Comparison of ENCODE assay signal across 21 cellular contexts in genomic region chr1:52684545-52684944, GRCh38. TPM values are rescaled to one million over a fixed set of nuclear protein-coding genes. Genes with fewer than 3 reads are reported as not detected.
DNase-seq lines count a peak whose midpoint lies in the region; ATAC-seq, FAIRE-seq and TF ChIP-seq lines count a peak whose summit lies in the region.
"Had no signal": no experiment of that assay in that cellular context is flagged by ENCODE, and none has a peak within 500 bp of the region (broad histone marks: within the 10 kb centered on the region; RNA-seq: fewer than 3 reads in every experiment).

No MANE protein-coding gene starts in this region.

- FAIRE-seq in HepG2 (lab: Jason Lieb, UNC) (no peak), K562 (lab: Jason Lieb, UNC) (no peak)
- FAIRE-seq: D721Med, G401.6, GM12891 had no signal

- TF ChIP-seq EP300 in HepG2 (IDR thresholded peaks at IDR 0.05; ENCODE audit: low read depth in 2 of 2, low read length in 2 of 2): no peak
- TF ChIP-seq EP300 in HepG2 (CRISPR knock-in tag; IDR thresholded peaks at IDR 0.05; ENCODE audit: borderline replicate concordance): no peak
- no peak for TF ChIP-seq EP300 in K562 (IDR thresholded peaks at IDR 0.05; ENCODE audit: low read length)

- 100% methylated on average over 1 of the region's 1 CpG for WGBS in HepG2 (ENCODE audit: low lambda C conversion rate)
- WGBS in right lobe of liver (ENCODE audit: insufficient coverage, low coverage, low lambda C conversion rate, missing lambda C conversion rate): 100% methylated on average over 1 of the region's 1 CpG
- 88% methylated on average over 1 of the region's 1 CpG for WGBS in K562 (ENCODE audit: insufficient coverage, low coverage, missing lambda C conversion rate)

- peaks cover 31% of the 10 kb centered on the region for H3K36me3 Mint-ChIP-seq in T-helper 2 cell treated with Interferon-gamma antibody and Interleukin-4, amounts not matched to agents 5 μg/mL and 100 μg/mL, for 36 hours (ENCODE audit: low read depth)

- peaks cover 6% of the 10 kb centered on the region for H3K9me3 Mint-ChIP-seq in T-helper 2 cell treated with Interferon-gamma antibody and Interleukin-4, amounts not matched to agents 5 μg/mL and 100 μg/mL, for 36 hours
- H3K9me3 Mint-ChIP-seq: GM23338, H9 had no signal

- peak overlapping the region; percentile 21 for H3K27ac Mint-ChIP-seq in T-helper 2 cell treated with Interferon-gamma antibody and Interleukin-4, amounts not matched to agents 5 μg/mL and 100 μg/mL, for 36 hours
- H3K27ac Mint-ChIP-seq: GM23338, H9 had no signal

- no peaks in the 10 kb centered on the region for H3K9me1 ChIP-seq in K562 (ENCODE audit: control insufficient read depth, insufficient read depth, low read length)

- no peak overlapping the region for H3K4me3 Mint-ChIP-seq in T-helper 2 cell treated with Interferon-gamma antibody and Interleukin-4, amounts not matched to agents 5 μg/mL and 100 μg/mL, for 36 hours
- H3K4me3 Mint-ChIP-seq: GM23338, H9 had no signal

- H3K4me1 ChIP-seq in HepG2 (ENCODE audit: insufficient read depth, low read length): peaks cover 3% of the 10 kb centered on the region; the same call in 1 of the 2 replicates
- peaks cover 0 to 5% (median 3%) of the 10 kb centered on the region in 4 donors for H3K4me1 ChIP-seq in right lobe of liver
- no peaks in the 10 kb centered on the region; a peak in 1 of 5 replicates for H3K4me1 ChIP-seq in K562 (replicated peaks in 1 of 2; ENCODE audit: control insufficient read depth in 2 of 2, insufficient read depth in 2 of 2, low read length in 2 of 2)

- no peak for TF ChIP-seq POLR2A in HepG2 (IDR thresholded peaks at IDR 0.05; ENCODE audit: insufficient read depth in 1 of 2, low read depth in 2 of 2, low read length in 2 of 2)
- TF ChIP-seq POLR2A in right lobe of liver (IDR thresholded peaks at IDR 0.05): no peak
- TF ChIP-seq POLR2A in K562 (conservative IDR thresholded peaks at IDR 0.05): 0 out of 2 replicates have a peak, but pooled peaks have one; percentile 15

- CTCF ChIA-PET in HepG2 (lab: Yijun Ruan, JAX; ENCODE audit: low intra/inter-chr PET ratio, low total read pairs) (no interaction called here), K562 (lab: Yijun Ruan, JAX; ENCODE audit: low intra/inter-chr PET ratio) (interaction anchor here (0.6 to 0.9 kb wide), 2 partner anchors 11 to 318 kb away, joined by 3 read pairs; partner anchors contain the start of gene CC2D1B)

- H3K36me3 ChIP-seq in HepG2 (replicated peaks in 1 of 2; ENCODE audit: control insufficient read depth in 1 of 2, insufficient read depth in 2 of 2, low read length in 2 of 2): peaks cover 12 to 39% of the 10 kb centered on the region in 2 experiments
- peaks cover 0 to 21% (median 5%) of the 10 kb centered on the region in 4 donors for H3K36me3 ChIP-seq in right lobe of liver
- peaks cover 48% of the 10 kb centered on the region for H3K36me3 ChIP-seq in K562 (ENCODE audit: control insufficient read depth, insufficient read depth, low read length)

- TF ChIP-seq CTCF in HepG2 (CRISPR knock-in tag; IDR thresholded peaks at IDR 0.05): no peak
- TF ChIP-seq CTCF in right lobe of liver (IDR thresholded peaks at IDR 0.05): no peak
- no peak for TF ChIP-seq CTCF in K562 (IDR thresholded peaks at IDR 0.05 in 2 of 3, conservative IDR thresholded peaks at IDR 0.05 in 1 of 3; ENCODE audit: insufficient read depth in 2 of 3, low read depth in 1 of 3, low read length in 3 of 3)

- no peak for ATAC-seq in HepG2
- no peak for ATAC-seq in right lobe of liver
- ATAC-seq in K562: no peak
- ATAC-seq in HG02678 (IDR thresholded peaks at IDR 0.05; ENCODE audit: unreplicated experiment): no peak
- ATAC-seq: GM23338 had no signal

- no peaks in the 10 kb centered on the region for H4K20me1 ChIP-seq in HepG2 (ENCODE audit: insufficient read depth, low read length)
- 0 out of 2 replicates have a peak, but pooled peaks cover 4% of the 10 kb centered on the region for H4K20me1 ChIP-seq in K562 (replicated peaks; ENCODE audit: control insufficient read depth, insufficient read depth, low read length)
- H4K20me1 ChIP-seq: BLaER1 had no signal

- H3K27ac ChIP-seq in HepG2 (ENCODE audit: extremely low read length, insufficient read depth, low read length) (no peak overlapping the region), right lobe of liver (no peak overlapping the region), K562 (ENCODE audit: extremely low read depth, low read depth, low read length) (no peak overlapping the region)
- H3K27ac ChIP-seq: 22Rv1 had no signal

- TF ChIP-seq RAD21 in HepG2 (CRISPR knock-in tag; IDR thresholded peaks at IDR 0.05) (no peak), K562 (CRISPR knock-in tag; conservative IDR thresholded peaks at IDR 0.05 in 1 of 2, IDR thresholded peaks at IDR 0.05 in 1 of 2) (no peak)

- BruUV-seq in HepG2 (replicated peaks; lab: Mats Ljungman, UMichigan) (no TSS peak), K562 (replicated peaks; lab: Mats Ljungman, UMichigan) (no TSS peak)

- H3K4me3 ChIP-seq in HepG2 (replicated peaks in 1 of 3; ENCODE audit: insufficient read depth in 1 of 3, low read depth in 2 of 3, low read length in 3 of 3) (no peak overlapping the region), right lobe of liver (no peak overlapping the region), K562 (no peak overlapping the region)
- H3K4me3 ChIP-seq: BLaER1, GM23338 had no signal

- H3K27me3 ChIP-seq in HepG2 (ENCODE audit: control insufficient read depth in 1 of 2, insufficient read depth in 2 of 2, low read length in 2 of 2): no peaks in the 10 kb centered on the region
- H3K27me3 ChIP-seq in right lobe of liver: no peaks in the 10 kb centered on the region
- H3K27me3 ChIP-seq in K562 (ENCODE audit: control insufficient read depth in 2 of 2, insufficient read depth in 2 of 2, low read length in 2 of 2): no peaks in the 10 kb centered on the region; a peak in 1 of 5 replicates
- H3K27me3 ChIP-seq: BLaER1 had no signal

- H3K27me3 Mint-ChIP-seq in T-helper 2 cell treated with Interferon-gamma antibody and Interleukin-4, amounts not matched to agents 5 μg/mL and 100 μg/mL, for 36 hours (ENCODE audit: low read depth): no peaks in the 10 kb centered on the region

- H3K4me1 Mint-ChIP-seq in T-helper 2 cell treated with Interferon-gamma antibody and Interleukin-4, amounts not matched to agents 5 μg/mL and 100 μg/mL, for 36 hours (ENCODE audit: low read depth): peaks cover 12% of the 10 kb centered on the region

- H3K4me2 ChIP-seq in HepG2 (ENCODE audit: low read depth, low read length) (no peak overlapping the region), K562 (ENCODE audit: insufficient read depth, low read length) (no peak overlapping the region)
- H3K4me2 ChIP-seq: BLaER1, GM23338 had no signal

- no peaks in the 10 kb centered on the region for H3K9me3 ChIP-seq in HepG2 (ENCODE audit: low read length)
- no peaks in the 10 kb centered on the region for H3K9me3 ChIP-seq in right lobe of liver
- H3K9me3 ChIP-seq in K562 (replicated peaks; ENCODE audit: control insufficient read depth, insufficient read depth, low read depth, low read length): no peaks in the 10 kb centered on the region

- H3K9ac ChIP-seq in HepG2 (ENCODE audit: insufficient read depth, low read depth, low read length) (no peak overlapping the region), K562 (ENCODE audit: insufficient read depth in 1 of 2, low read depth in 2 of 2, low read length in 2 of 2) (no peak overlapping the region)
- H3K9ac ChIP-seq: BLaER1 had no signal

- in situ Hi-C loops in HepG2 (cut with HindIII; ENCODE audit: extremely low pct_ligation_motif_present, low pct_unique_long_range_greater_than_20kb) (no loop called here), K562 (cut with MboI) (loop anchor here (10.0 to 25.0 kb wide), 2 partner anchors 280 to 547 kb away; partner anchors contain the start of genes ORC1, PRPF38A and ZFYVE9)

- POLR2A ChIA-PET in HepG2 (lab: Yijun Ruan, JAX) (interaction anchor here (1.2 kb wide), 1 partner anchor 131 kb away, joined by 4 read pairs; the partner anchor contains the start of gene TUT4), K562 (lab: Yijun Ruan, JAX) (interaction anchor here (0.7 to 1.6 kb wide), 3 partner anchors 9 to 280 kb away, joined by 4 to 7 read pairs (median 4); partner anchors contain the start of genes ORC1 and PRPF38A)

- H3K79me2 ChIP-seq in HepG2 (ENCODE audit: insufficient read depth, low read length) (no peaks in the 10 kb centered on the region), K562 (ENCODE audit: control insufficient read depth, insufficient read depth, low read length) (peaks cover 5% of the 10 kb centered on the region; the same call in 1 of the 3 replicates)

- intact Hi-C loops in HepG2 (cut with micrococcal nuclease; ENCODE audit: unreplicated experiment): loop anchor here (10.0 kb wide), 1 partner anchor 280 kb away; the partner anchor contains the start of genes ORC1 and PRPF38A
- intact Hi-C loops in right lobe of liver (cut with DNase I): loop anchor here in 1 of 2 donors (10.0 kb wide), 1 partner anchor 280 kb away; the partner anchor contains the start of genes ORC1 and PRPF38A
- intact Hi-C loops in K562 (cut with micrococcal nuclease): loop anchor here (5.0 kb wide), 1 partner anchor 282 kb away; the partner anchor contains the start of genes ORC1 and PRPF38A

- no peak overlapping the region for H2AFZ ChIP-seq in HepG2 (ENCODE audit: low read length)
- H2AFZ ChIP-seq in K562 (ENCODE audit: low read depth, low read length): no peak overlapping the region
- H2AFZ ChIP-seq: GM23338 had no signal

- DNase-seq in T-helper 2 cell treated with Interferon-gamma antibody and Interleukin-4, amounts not matched to agents 5 μg/mL and 100 μg/mL, for 36 hours (ENCODE audit: low spot score): no peak
- DNase-seq in T-helper 2 cell (no peak), HepG2 (ENCODE audit: low spot score) (no peak), right lobe of liver (no peak), K562 (ENCODE audit: extremely low read depth in 1 of 4, low spot score in 3 of 4) (no peak), NCI-H1930 (lab: John Stamatoyannopoulos, UW) (no peak), NCI-H146 treated with DMSO at 0.1 percent for 48 hours (lab: John Stamatoyannopoulos, UW; ENCODE audit: unreplicated experiment) (no peak)
- DNase-seq: COR-L47, DMS153, DMS79 treated with DMSO at 0.1 percent for 48 hours, EL, H9 had no signal

RNA-seq across cellular contexts. Expression of gene COA7, which starts 13.6 kb away (rescaled TPM):
- total RNA-seq in HepG2 (2016; rRNA removed; fragmentation: Illumina TruSeq; extraction: Trizol) (30.4 and 60.7 TPM in 2 replicates), right lobe of liver (10 to 100 TPM; 13.6 to 17.8 (median 15.8) TPM), K562 (2014; rRNA removed) (19.4 and 22.9 TPM in 2 replicates), K562 (2014; rRNA removed; fragmentation: Illumina TruSeq; extraction: Trizol) (48.8 and 50.2 TPM in 2 replicates), K562 (2015; rRNA removed; fragmentation: Illumina TruSeq; extraction: Trizol) (50.6 and 53.9 TPM in 2 replicates), K562 (2021) (59.3 and 61.3 TPM in 2 replicates)
- total RNA-seq in HepG2 (2016; cell fraction: cytosol; rRNA removed; fragmentation: Illumina TruSeq; extraction: Trizol; ENCODE audit: low read depth): 7.9 and 8.2 TPM in 2 replicates
- total RNA-seq in HepG2 (2016; cell fraction: insoluble cytoplasmic fraction; rRNA removed; fragmentation: Illumina TruSeq; extraction: Trizol): 35.7 and 61.3 TPM in 2 replicates
- 21.1 and 21.8 TPM in 2 replicates for total RNA-seq in HepG2 (2016; cell fraction: membrane; rRNA removed; fragmentation: Illumina TruSeq; extraction: Trizol)
- 11.9 and 13.9 TPM in 2 replicates for total RNA-seq in HepG2 (2016; cell fraction: nucleus; rRNA removed; fragmentation: Illumina TruSeq; extraction: Trizol)
- polyA plus RNA-seq in HepG2 (2011; rRNA removed) (12.3 and 13.7 TPM in 2 replicates), K562 (2011; rRNA removed) (42.7 and 51.0 TPM in 2 replicates), K562 (2014; fragmentation: Illumina TruSeq; extraction: Trizol) (37.3 and 45.9 TPM in 2 replicates), K562 (2014; fragmentation: Nextera tagmentation; extraction: Ambion mirVana) (10 to 100 TPM; 59.6 to 82.8 TPM), K562 (2014; rRNA removed) (34.2 and 43.7 TPM in 2 replicates)
- polyA plus RNA-seq in HepG2 (2011; cell fraction: cytosol; rRNA removed): 14.4 and 15.5 TPM in 2 replicates
- 3.6 and 5.4 TPM in 2 replicates for polyA plus RNA-seq in HepG2 (2011; cell fraction: nucleus; rRNA removed)
- 23.9 and 27.0 TPM in 2 replicates for polyA plus RNA-seq in HepG2 (2012)
- polyA plus RNA-seq in HepG2 (2016; cell fraction: cytosol; fragmentation: Illumina TruSeq; extraction: Trizol; ENCODE audit: low read depth): 6.2 and 6.5 TPM in 2 replicates
- polyA plus RNA-seq in HepG2 (2016; cell fraction: insoluble cytoplasmic fraction; fragmentation: Illumina TruSeq; extraction: Trizol; ENCODE audit: low read depth): 52.4 and 54.7 TPM in 2 replicates
- polyA plus RNA-seq in HepG2 (2016; cell fraction: membrane; fragmentation: Illumina TruSeq; extraction: Trizol; ENCODE audit: low read depth): 13.1 and 13.3 TPM in 2 replicates
- 24.3 and 25.2 TPM in 2 replicates for polyA plus RNA-seq in HepG2 (2016; cell fraction: nucleus; fragmentation: Illumina TruSeq; extraction: Trizol; ENCODE audit: insufficient read depth, low read depth)
- polyA minus RNA-seq in HepG2 (2011; rRNA and poly(A)+ RNA removed; ENCODE audit: low replicate concordance): 20.8 and 60.9 TPM in 2 replicates
- polyA minus RNA-seq in HepG2 (2011; cell fraction: cytosol; rRNA and poly(A)+ RNA removed): 6.9 and 10.1 TPM in 2 replicates
- polyA minus RNA-seq in HepG2 (2011; cell fraction: nucleus; rRNA and poly(A)+ RNA removed): 4.2 and 6.1 TPM in 2 replicates
- 16.7 and 21.2 TPM in 2 replicates for total RNA-seq in K562 (2011; cell fraction: chromatin; rRNA removed; ENCODE audit: low replicate concordance)
- 11.3 and 11.4 TPM in 2 replicates for total RNA-seq in K562 (2011; cell fraction: nucleolus; rRNA removed)
- 16.6 and 20.1 TPM in 2 replicates for total RNA-seq in K562 (2011; cell fraction: nucleoplasm; rRNA removed)
- polyA plus RNA-seq in K562 (2011; cell fraction: cytosol; rRNA removed): 36.2 and 36.6 TPM in 2 replicates
- 10.2 and 11.7 TPM in 2 replicates for polyA plus RNA-seq in K562 (2011; cell fraction: nucleus; rRNA removed)
- polyA plus RNA-seq in K562 (2012): 34.6 and 49.3 TPM in 2 replicates
- 41.9 and 45.6 TPM in 2 replicates for polyA minus RNA-seq in K562 (2011; rRNA and poly(A)+ RNA removed)
- polyA minus RNA-seq in K562 (2011; cell fraction: cytosol; rRNA and poly(A)+ RNA removed): 13.6 and 15.3 TPM in 2 replicates
- 3.8 and 6.0 TPM in 2 replicates for polyA minus RNA-seq in K562 (2011; cell fraction: nucleus; rRNA and poly(A)+ RNA removed)

RNA-seq across cellular contexts. Expression of gene ZYG11B, which starts 41.7 kb away (rescaled TPM):
- total RNA-seq in HepG2 (2016; rRNA removed; fragmentation: Illumina TruSeq; extraction: Trizol) (17.9 and 28.1 TPM in 2 replicates), right lobe of liver (10 to 100 TPM; 17.7 to 39.2 (median 30.9) TPM), K562 (2014; rRNA removed) (12.2 and 15.7 TPM in 2 replicates), K562 (2014; rRNA removed; fragmentation: Illumina TruSeq; extraction: Trizol) (22.2 and 24.5 TPM in 2 replicates), K562 (2015; rRNA removed; fragmentation: Illumina TruSeq; extraction: Trizol) (18.7 and 21.0 TPM in 2 replicates), K562 (2021) (19.7 and 20.4 TPM in 2 replicates)
- total RNA-seq in HepG2 (2016; cell fraction: cytosol; rRNA removed; fragmentation: Illumina TruSeq; extraction: Trizol; ENCODE audit: low read depth): 2.2 and 2.5 TPM in 2 replicates
- 18.2 and 27.0 TPM in 2 replicates for total RNA-seq in HepG2 (2016; cell fraction: insoluble cytoplasmic fraction; rRNA removed; fragmentation: Illumina TruSeq; extraction: Trizol)
- 8.1 and 8.3 TPM in 2 replicates for total RNA-seq in HepG2 (2016; cell fraction: membrane; rRNA removed; fragmentation: Illumina TruSeq; extraction: Trizol)
- total RNA-seq in HepG2 (2016; cell fraction: nucleus; rRNA removed; fragmentation: Illumina TruSeq; extraction: Trizol): 17.9 and 18.0 TPM in 2 replicates
- polyA plus RNA-seq in HepG2 (2011; rRNA removed) (6.4 and 6.9 TPM in 2 replicates), K562 (2011; rRNA removed) (18.1 and 18.4 TPM in 2 replicates), K562 (2014; fragmentation: Illumina TruSeq; extraction: Trizol) (8.5 and 9.2 TPM in 2 replicates), K562 (2014; fragmentation: Nextera tagmentation; extraction: Ambion mirVana) (1 to 10 TPM; 4.9 to 6.1 TPM), K562 (2014; rRNA removed) (7.9 and 8.8 TPM in 2 replicates)
- 3.3 and 4.9 TPM in 2 replicates for polyA plus RNA-seq in HepG2 (2011; cell fraction: cytosol; rRNA removed)
- 3.6 and 4.2 TPM in 2 replicates for polyA plus RNA-seq in HepG2 (2011; cell fraction: nucleus; rRNA removed)
- polyA plus RNA-seq in HepG2 (2012): 3.8 and 5.0 TPM in 2 replicates
- 0.28 and 0.43 TPM in 2 replicates for polyA plus RNA-seq in HepG2 (2016; cell fraction: cytosol; fragmentation: Illumina TruSeq; extraction: Trizol; ENCODE audit: low read depth)
- 9.8 and 10.7 TPM in 2 replicates for polyA plus RNA-seq in HepG2 (2016; cell fraction: insoluble cytoplasmic fraction; fragmentation: Illumina TruSeq; extraction: Trizol; ENCODE audit: low read depth)
- 1.7 and 1.8 TPM in 2 replicates for polyA plus RNA-seq in HepG2 (2016; cell fraction: membrane; fragmentation: Illumina TruSeq; extraction: Trizol; ENCODE audit: low read depth)
- 8.2 and 8.3 TPM in 2 replicates for polyA plus RNA-seq in HepG2 (2016; cell fraction: nucleus; fragmentation: Illumina TruSeq; extraction: Trizol; ENCODE audit: insufficient read depth, low read depth)
- polyA minus RNA-seq in HepG2 (2011; rRNA and poly(A)+ RNA removed; ENCODE audit: low replicate concordance): 23.6 and 31.5 TPM in 2 replicates
- polyA minus RNA-seq in HepG2 (2011; cell fraction: cytosol; rRNA and poly(A)+ RNA removed): 10.2 and 11.1 TPM in 2 replicates
- 26.4 and 34.1 TPM in 2 replicates for polyA minus RNA-seq in HepG2 (2011; cell fraction: nucleus; rRNA and poly(A)+ RNA removed)
- 36.6 and 41.8 TPM in 2 replicates for total RNA-seq in K562 (2011; cell fraction: chromatin; rRNA removed; ENCODE audit: low replicate concordance)
- 10.1 and 12.7 TPM in 2 replicates for total RNA-seq in K562 (2011; cell fraction: nucleolus; rRNA removed)
- total RNA-seq in K562 (2011; cell fraction: nucleoplasm; rRNA removed): 13.9 and 15.3 TPM in 2 replicates
- 6.6 and 10.7 TPM in 2 replicates for polyA plus RNA-seq in K562 (2011; cell fraction: cytosol; rRNA removed)
- polyA plus RNA-seq in K562 (2011; cell fraction: nucleus; rRNA removed): 4.6 and 6.0 TPM in 2 replicates
- 6.2 and 6.5 TPM in 2 replicates for polyA plus RNA-seq in K562 (2012)
- 43.7 and 54.2 TPM in 2 replicates for polyA minus RNA-seq in K562 (2011; rRNA and poly(A)+ RNA removed)
- 13.9 and 15.0 TPM in 2 replicates for polyA minus RNA-seq in K562 (2011; cell fraction: cytosol; rRNA and poly(A)+ RNA removed)
- polyA minus RNA-seq in K562 (2011; cell fraction: nucleus; rRNA and poly(A)+ RNA removed): 11.4 and 26.4 TPM in 2 replicates

RNA-seq across cellular contexts. Expression of gene SHISAL2A, which starts 51.6 kb away (rescaled TPM):
- total RNA-seq in HepG2 (2016; rRNA removed; fragmentation: Illumina TruSeq; extraction: Trizol) (not detected in 2 replicates), right lobe of liver (not detected), K562 (2014; rRNA removed) (not detected in 2 replicates), K562 (2014; rRNA removed; fragmentation: Illumina TruSeq; extraction: Trizol) (not detected in 2 replicates), K562 (2015; rRNA removed; fragmentation: Illumina TruSeq; extraction: Trizol) (not detected in 2 replicates), K562 (2021) (0.11 TPM in 1 of 2 replicates, not detected in the other)
- not detected in 2 replicates for total RNA-seq in HepG2 (2016; cell fraction: cytosol; rRNA removed; fragmentation: Illumina TruSeq; extraction: Trizol; ENCODE audit: low read depth)
- total RNA-seq in HepG2 (2016; cell fraction: insoluble cytoplasmic fraction; rRNA removed; fragmentation: Illumina TruSeq; extraction: Trizol): not detected in 2 replicates
- total RNA-seq in HepG2 (2016; cell fraction: membrane; rRNA removed; fragmentation: Illumina TruSeq; extraction: Trizol): not detected in 2 replicates
- total RNA-seq in HepG2 (2016; cell fraction: nucleus; rRNA removed; fragmentation: Illumina TruSeq; extraction: Trizol): not detected in 2 replicates
- polyA plus RNA-seq in HepG2 (2011; rRNA removed) (not detected in 2 replicates), K562 (2011; rRNA removed) (not detected in 2 replicates), K562 (2014; fragmentation: Illumina TruSeq; extraction: Trizol) (not detected in 2 replicates), K562 (2014; fragmentation: Nextera tagmentation; extraction: Ambion mirVana) (not detected), K562 (2014; rRNA removed) (not detected in 2 replicates)
- not detected in 2 replicates for polyA plus RNA-seq in HepG2 (2011; cell fraction: cytosol; rRNA removed)
- not detected in 2 replicates for polyA plus RNA-seq in HepG2 (2011; cell fraction: nucleus; rRNA removed)
- polyA plus RNA-seq in HepG2 (2012): not detected in 2 replicates
- not detected in 2 replicates for polyA plus RNA-seq in HepG2 (2016; cell fraction: cytosol; fragmentation: Illumina TruSeq; extraction: Trizol; ENCODE audit: low read depth)
- not detected in 2 replicates for polyA plus RNA-seq in HepG2 (2016; cell fraction: insoluble cytoplasmic fraction; fragmentation: Illumina TruSeq; extraction: Trizol; ENCODE audit: low read depth)
- polyA plus RNA-seq in HepG2 (2016; cell fraction: membrane; fragmentation: Illumina TruSeq; extraction: Trizol; ENCODE audit: low read depth): not detected in 2 replicates
- not detected in 2 replicates for polyA plus RNA-seq in HepG2 (2016; cell fraction: nucleus; fragmentation: Illumina TruSeq; extraction: Trizol; ENCODE audit: insufficient read depth, low read depth)
- polyA minus RNA-seq in HepG2 (2011; rRNA and poly(A)+ RNA removed; ENCODE audit: low replicate concordance): not detected in 2 replicates
- polyA minus RNA-seq in HepG2 (2011; cell fraction: cytosol; rRNA and poly(A)+ RNA removed): not detected in 2 replicates
- polyA minus RNA-seq in HepG2 (2011; cell fraction: nucleus; rRNA and poly(A)+ RNA removed): not detected in 2 replicates
- not detected in 2 replicates for total RNA-seq in K562 (2011; cell fraction: chromatin; rRNA removed; ENCODE audit: low replicate concordance)
- not detected in 2 replicates for total RNA-seq in K562 (2011; cell fraction: nucleolus; rRNA removed)
- total RNA-seq in K562 (2011; cell fraction: nucleoplasm; rRNA removed): not detected in 2 replicates
- polyA plus RNA-seq in K562 (2011; cell fraction: cytosol; rRNA removed): not detected in 2 replicates
- polyA plus RNA-seq in K562 (2011; cell fraction: nucleus; rRNA removed): not detected in 2 replicates
- polyA plus RNA-seq in K562 (2012): not detected in 2 replicates
- polyA minus RNA-seq in K562 (2011; rRNA and poly(A)+ RNA removed): not detected in 2 replicates
- polyA minus RNA-seq in K562 (2011; cell fraction: cytosol; rRNA and poly(A)+ RNA removed): not detected in 2 replicates
- polyA minus RNA-seq in K562 (2011; cell fraction: nucleus; rRNA and poly(A)+ RNA removed): not detected in 2 replicates
- total RNA-seq: A673, HT1080 had no signal
